ENCODE assay signal across 1 cellular context in the genomic region with DNA sequence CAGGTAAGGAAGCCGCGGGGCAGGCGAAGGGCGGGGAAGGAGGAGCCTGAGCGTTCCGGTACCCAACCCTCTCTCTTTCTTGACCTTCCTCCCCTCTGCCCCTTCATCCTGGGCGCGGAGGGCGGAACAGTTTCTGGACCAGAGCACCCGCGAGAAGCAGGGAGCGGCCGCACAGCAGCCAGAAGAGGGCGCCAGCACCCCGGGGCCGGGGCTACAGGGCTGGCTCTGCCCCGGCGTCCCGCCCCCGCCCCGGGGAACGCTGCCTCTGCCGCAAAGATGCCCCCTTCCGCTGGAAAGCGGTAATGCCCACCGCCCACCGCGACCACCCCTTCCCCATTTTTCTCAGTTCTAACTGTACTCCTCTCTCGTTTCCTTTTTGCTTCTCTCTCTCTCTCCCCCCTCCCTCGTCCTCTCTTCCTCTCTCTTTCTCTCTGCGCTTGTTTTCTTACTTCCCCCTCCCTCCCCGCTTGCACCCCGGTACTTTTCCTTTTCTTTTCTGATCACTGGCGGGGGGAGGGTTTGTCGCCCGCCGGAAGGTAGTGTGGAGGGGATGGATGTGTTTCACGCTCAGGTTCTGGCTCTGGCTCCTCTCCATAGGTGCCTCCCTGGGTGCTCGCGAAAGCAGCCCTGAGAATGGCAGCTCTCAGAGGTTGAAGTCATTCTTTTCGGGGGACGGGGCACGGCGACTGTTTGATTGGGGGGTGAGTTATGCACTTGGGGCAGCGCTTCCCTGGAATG.
TF ChIP-seq lines count a peak whose summit lies in the region.

No MANE protein-coding gene starts in this region.

TF ChIP-seq in HepG2, 621 proteins besides CTCF, POLR2A, EP300 and RAD21 (continued from another document and continues in another):
- TF ChIP-seq, protein P1, sequence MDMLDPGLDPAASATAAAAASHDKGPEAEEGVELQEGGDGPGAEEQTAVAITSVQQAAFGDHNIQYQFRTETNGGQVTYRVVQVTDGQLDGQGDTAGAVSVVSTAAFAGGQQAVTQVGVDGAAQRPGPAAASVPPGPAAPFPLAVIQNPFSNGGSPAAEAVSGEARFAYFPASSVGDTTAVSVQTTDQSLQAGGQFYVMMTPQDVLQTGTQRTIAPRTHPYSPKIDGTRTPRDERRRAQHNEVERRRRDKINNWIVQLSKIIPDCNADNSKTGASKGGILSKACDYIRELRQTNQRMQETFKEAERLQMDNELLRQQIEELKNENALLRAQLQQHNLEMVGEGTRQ (IDR thresholded peaks at IDR 0.05; ENCODE audit: low read depth, low read length) = no peak
- TF ChIP-seq, protein P1 (CRISPR knock-in tag; IDR thresholded peaks at IDR 0.05; ENCODE audit: borderline replicate concordance) = no peak
- TF ChIP-seq SIX4 (CRISPR knock-in tag; IDR thresholded peaks at IDR 0.05) = no peak
- TF ChIP-seq ZNF83 (CRISPR knock-in tag; IDR thresholded peaks at IDR 0.05; ENCODE audit: borderline replicate concordance) = no peak
- TF ChIP-seq EEA1 (CRISPR knock-in tag; IDR thresholded peaks at IDR 0.05; ENCODE audit: borderline replicate concordance) = no peak
- no peak for TF ChIP-seq DPF2 (CRISPR knock-in tag; IDR thresholded peaks at IDR 0.05; ENCODE audit: borderline replicate concordance, low read depth)
- TF ChIP-seq, protein P2, sequence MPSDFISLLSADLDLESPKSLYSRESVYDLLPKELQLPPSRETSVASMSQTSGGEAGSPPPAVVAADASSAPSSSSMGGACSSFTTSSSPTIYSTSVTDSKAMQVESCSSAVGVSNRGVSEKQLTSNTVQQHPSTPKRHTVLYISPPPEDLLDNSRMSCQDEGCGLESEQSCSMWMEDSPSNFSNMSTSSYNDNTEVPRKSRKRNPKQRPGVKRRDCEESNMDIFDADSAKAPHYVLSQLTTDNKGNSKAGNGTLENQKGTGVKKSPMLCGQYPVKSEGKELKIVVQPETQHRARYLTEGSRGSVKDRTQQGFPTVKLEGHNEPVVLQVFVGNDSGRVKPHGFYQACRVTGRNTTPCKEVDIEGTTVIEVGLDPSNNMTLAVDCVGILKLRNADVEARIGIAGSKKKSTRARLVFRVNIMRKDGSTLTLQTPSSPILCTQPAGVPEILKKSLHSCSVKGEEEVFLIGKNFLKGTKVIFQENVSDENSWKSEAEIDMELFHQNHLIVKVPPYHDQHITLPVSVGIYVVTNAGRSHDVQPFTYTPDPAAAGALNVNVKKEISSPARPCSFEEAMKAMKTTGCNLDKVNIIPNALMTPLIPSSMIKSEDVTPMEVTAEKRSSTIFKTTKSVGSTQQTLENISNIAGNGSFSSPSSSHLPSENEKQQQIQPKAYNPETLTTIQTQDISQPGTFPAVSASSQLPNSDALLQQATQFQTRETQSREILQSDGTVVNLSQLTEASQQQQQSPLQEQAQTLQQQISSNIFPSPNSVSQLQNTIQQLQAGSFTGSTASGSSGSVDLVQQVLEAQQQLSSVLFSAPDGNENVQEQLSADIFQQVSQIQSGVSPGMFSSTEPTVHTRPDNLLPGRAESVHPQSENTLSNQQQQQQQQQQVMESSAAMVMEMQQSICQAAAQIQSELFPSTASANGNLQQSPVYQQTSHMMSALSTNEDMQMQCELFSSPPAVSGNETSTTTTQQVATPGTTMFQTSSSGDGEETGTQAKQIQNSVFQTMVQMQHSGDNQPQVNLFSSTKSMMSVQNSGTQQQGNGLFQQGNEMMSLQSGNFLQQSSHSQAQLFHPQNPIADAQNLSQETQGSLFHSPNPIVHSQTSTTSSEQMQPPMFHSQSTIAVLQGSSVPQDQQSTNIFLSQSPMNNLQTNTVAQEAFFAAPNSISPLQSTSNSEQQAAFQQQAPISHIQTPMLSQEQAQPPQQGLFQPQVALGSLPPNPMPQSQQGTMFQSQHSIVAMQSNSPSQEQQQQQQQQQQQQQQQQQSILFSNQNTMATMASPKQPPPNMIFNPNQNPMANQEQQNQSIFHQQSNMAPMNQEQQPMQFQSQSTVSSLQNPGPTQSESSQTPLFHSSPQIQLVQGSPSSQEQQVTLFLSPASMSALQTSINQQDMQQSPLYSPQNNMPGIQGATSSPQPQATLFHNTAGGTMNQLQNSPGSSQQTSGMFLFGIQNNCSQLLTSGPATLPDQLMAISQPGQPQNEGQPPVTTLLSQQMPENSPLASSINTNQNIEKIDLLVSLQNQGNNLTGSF (CRISPR knock-in tag; IDR thresholded peaks at IDR 0.05) = no peak
- TF ChIP-seq ZNF644 (CRISPR knock-in tag; IDR thresholded peaks at IDR 0.05; ENCODE audit: low read depth) = no peak
- TF ChIP-seq THAP11 (CRISPR knock-in tag; IDR thresholded peaks at IDR 0.05) = 0 out of 2 replicates have a peak, but pooled peaks have one; percentile 25
- TF ChIP-seq GPN1 (CRISPR knock-in tag; IDR thresholded peaks at IDR 0.05; ENCODE audit: borderline replicate concordance) = no peak
- TF ChIP-seq MAF1 (CRISPR knock-in tag; IDR thresholded peaks at IDR 0.05; ENCODE audit: borderline replicate concordance) = no peak
- no peak for TF ChIP-seq ZNF713 (CRISPR knock-in tag; IDR thresholded peaks at IDR 0.05)
- TF ChIP-seq KAT7 (CRISPR knock-in tag; IDR thresholded peaks at IDR 0.05; ENCODE audit: borderline replicate concordance) = no peak
- TF ChIP-seq POGZ (CRISPR knock-in tag; IDR thresholded peaks at IDR 0.05) = peak; percentile 34; the same call in 1 of the 2 replicates
- TF ChIP-seq, protein P3, sequence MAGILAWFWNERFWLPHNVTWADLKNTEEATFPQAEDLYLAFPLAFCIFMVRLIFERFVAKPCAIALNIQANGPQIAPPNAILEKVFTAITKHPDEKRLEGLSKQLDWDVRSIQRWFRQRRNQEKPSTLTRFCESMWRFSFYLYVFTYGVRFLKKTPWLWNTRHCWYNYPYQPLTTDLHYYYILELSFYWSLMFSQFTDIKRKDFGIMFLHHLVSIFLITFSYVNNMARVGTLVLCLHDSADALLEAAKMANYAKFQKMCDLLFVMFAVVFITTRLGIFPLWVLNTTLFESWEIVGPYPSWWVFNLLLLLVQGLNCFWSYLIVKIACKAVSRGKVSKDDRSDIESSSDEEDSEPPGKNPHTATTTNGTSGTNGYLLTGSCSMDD (CRISPR knock-in tag; IDR thresholded peaks at IDR 0.05) = no peak
- TF ChIP-seq, protein P4, sequence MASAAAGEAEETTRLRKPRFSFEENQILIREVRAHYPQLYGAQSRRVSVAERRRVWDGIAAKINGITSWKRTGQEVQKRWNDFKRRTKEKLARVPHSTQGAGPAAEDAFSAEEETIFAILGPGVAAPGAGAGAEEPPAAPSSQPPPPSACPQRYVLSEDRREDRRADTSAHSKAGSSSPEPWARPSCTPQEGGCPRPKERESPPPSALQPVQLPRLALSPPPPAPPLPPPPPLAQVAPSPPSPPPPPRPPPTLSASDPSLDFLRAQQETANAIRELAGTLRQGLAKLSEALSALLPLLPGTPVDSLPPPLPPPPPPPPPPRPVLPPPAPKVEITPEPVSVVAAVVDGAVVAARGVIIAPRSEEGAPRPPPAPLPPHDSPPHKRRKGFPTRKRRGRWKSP (CRISPR knock-in tag; IDR thresholded peaks at IDR 0.05) = 0 out of 2 replicates have a peak, but pooled peaks have one; percentile 31
- no peak for TF ChIP-seq HNF4G (IDR thresholded peaks at IDR 0.05; ENCODE audit: borderline replicate concordance, low read depth, low read length)
- TF ChIP-seq HNF4G (CRISPR knock-in tag; IDR thresholded peaks at IDR 0.05; ENCODE audit: borderline replicate concordance, low read depth) = no peak
- TF ChIP-seq, protein P5, sequence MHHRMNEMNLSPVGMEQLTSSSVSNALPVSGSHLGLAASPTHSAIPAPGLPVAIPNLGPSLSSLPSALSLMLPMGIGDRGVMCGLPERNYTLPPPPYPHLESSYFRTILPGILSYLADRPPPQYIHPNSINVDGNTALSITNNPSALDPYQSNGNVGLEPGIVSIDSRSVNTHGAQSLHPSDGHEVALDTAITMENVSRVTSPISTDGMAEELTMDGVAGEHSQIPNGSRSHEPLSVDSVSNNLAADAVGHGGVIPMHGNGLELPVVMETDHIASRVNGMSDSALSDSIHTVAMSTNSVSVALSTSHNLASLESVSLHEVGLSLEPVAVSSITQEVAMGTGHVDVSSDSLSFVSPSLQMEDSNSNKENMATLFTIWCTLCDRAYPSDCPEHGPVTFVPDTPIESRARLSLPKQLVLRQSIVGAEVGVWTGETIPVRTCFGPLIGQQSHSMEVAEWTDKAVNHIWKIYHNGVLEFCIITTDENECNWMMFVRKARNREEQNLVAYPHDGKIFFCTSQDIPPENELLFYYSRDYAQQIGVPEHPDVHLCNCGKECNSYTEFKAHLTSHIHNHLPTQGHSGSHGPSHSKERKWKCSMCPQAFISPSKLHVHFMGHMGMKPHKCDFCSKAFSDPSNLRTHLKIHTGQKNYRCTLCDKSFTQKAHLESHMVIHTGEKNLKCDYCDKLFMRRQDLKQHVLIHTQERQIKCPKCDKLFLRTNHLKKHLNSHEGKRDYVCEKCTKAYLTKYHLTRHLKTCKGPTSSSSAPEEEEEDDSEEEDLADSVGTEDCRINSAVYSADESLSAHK (CRISPR knock-in tag; IDR thresholded peaks at IDR 0.05; ENCODE audit: borderline replicate concordance) = no peak
- 0 out of 2 replicates have a peak, but pooled peaks have one; percentile 26 for TF ChIP-seq ZNF121 (CRISPR knock-in tag; IDR thresholded peaks at IDR 0.05)
- TF ChIP-seq, protein P6, sequence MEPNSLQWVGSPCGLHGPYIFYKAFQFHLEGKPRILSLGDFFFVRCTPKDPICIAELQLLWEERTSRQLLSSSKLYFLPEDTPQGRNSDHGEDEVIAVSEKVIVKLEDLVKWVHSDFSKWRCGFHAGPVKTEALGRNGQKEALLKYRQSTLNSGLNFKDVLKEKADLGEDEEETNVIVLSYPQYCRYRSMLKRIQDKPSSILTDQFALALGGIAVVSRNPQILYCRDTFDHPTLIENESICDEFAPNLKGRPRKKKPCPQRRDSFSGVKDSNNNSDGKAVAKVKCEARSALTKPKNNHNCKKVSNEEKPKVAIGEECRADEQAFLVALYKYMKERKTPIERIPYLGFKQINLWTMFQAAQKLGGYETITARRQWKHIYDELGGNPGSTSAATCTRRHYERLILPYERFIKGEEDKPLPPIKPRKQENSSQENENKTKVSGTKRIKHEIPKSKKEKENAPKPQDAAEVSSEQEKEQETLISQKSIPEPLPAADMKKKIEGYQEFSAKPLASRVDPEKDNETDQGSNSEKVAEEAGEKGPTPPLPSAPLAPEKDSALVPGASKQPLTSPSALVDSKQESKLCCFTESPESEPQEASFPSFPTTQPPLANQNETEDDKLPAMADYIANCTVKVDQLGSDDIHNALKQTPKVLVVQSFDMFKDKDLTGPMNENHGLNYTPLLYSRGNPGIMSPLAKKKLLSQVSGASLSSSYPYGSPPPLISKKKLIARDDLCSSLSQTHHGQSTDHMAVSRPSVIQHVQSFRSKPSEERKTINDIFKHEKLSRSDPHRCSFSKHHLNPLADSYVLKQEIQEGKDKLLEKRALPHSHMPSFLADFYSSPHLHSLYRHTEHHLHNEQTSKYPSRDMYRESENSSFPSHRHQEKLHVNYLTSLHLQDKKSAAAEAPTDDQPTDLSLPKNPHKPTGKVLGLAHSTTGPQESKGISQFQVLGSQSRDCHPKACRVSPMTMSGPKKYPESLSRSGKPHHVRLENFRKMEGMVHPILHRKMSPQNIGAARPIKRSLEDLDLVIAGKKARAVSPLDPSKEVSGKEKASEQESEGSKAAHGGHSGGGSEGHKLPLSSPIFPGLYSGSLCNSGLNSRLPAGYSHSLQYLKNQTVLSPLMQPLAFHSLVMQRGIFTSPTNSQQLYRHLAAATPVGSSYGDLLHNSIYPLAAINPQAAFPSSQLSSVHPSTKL (CRISPR knock-in tag; IDR thresholded peaks at IDR 0.05) = 0 out of 2 replicates have a peak, but pooled peaks have one; percentile 38
- TF ChIP-seq IRX3 (CRISPR knock-in tag; IDR thresholded peaks at IDR 0.05; ENCODE audit: borderline replicate concordance, low read depth) = no peak
- TF ChIP-seq ZNF205 (CRISPR knock-in tag; IDR thresholded peaks at IDR 0.05) = no peak
- TF ChIP-seq SATB2 (CRISPR knock-in tag; IDR thresholded peaks at IDR 0.05) = no peak
- peak; percentile 46 for TF ChIP-seq HNRNPK (IDR thresholded peaks at IDR 0.05; ENCODE audit: low read depth, low read length, poor library complexity, severe bottlenecking)
- no peak for TF ChIP-seq RELA (CRISPR knock-in tag; IDR thresholded peaks at IDR 0.05)
- no peak for TF ChIP-seq ZNF367 (CRISPR knock-in tag; IDR thresholded peaks at IDR 0.05; ENCODE audit: borderline replicate concordance)
- peak; percentile 91 for TF ChIP-seq XRCC5 (optimal IDR thresholded peaks at IDR 0.05; ENCODE audit: low read length)
- TF ChIP-seq, protein P7, sequence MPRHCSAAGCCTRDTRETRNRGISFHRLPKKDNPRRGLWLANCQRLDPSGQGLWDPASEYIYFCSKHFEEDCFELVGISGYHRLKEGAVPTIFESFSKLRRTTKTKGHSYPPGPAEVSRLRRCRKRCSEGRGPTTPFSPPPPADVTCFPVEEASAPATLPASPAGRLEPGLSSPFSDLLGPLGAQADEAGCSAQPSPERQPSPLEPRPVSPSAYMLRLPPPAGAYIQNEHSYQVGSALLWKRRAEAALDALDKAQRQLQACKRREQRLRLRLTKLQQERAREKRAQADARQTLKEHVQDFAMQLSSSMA (CRISPR knock-in tag; IDR thresholded peaks at IDR 0.05) = no peak
- no peak for TF ChIP-seq ZNF543 (CRISPR knock-in tag; IDR thresholded peaks at IDR 0.05)
- 0 out of 2 replicates have a peak, but pooled peaks have one; percentile 17 for TF ChIP-seq SAP130 (CRISPR knock-in tag; IDR thresholded peaks at IDR 0.05; ENCODE audit: low read depth)
- peak; percentile 60 for TF ChIP-seq STAG1 (CRISPR knock-in tag; IDR thresholded peaks at IDR 0.05)
- no peak for TF ChIP-seq TCF7L2 (IDR thresholded peaks at IDR 0.05; ENCODE audit: low read depth, low read length)
- no peak for TF ChIP-seq ZNF10 (CRISPR knock-in tag; IDR thresholded peaks at IDR 0.05; ENCODE audit: borderline replicate concordance, low read depth)
- peak; percentile 81 for TF ChIP-seq RBM39 (IDR thresholded peaks at IDR 0.05; ENCODE audit: low read depth, low read length, poor library complexity, severe bottlenecking)
- no peak for TF ChIP-seq ZNF782 (CRISPR knock-in tag; IDR thresholded peaks at IDR 0.05; ENCODE audit: borderline replicate concordance)
- no peak for TF ChIP-seq HOXA7 (CRISPR knock-in tag; IDR thresholded peaks at IDR 0.05)
- TF ChIP-seq LCORL (IDR thresholded peaks at IDR 0.05) = no peak
- peak; percentile 39; the same call in 1 of the 2 replicates for TF ChIP-seq LCORL (CRISPR knock-in tag; IDR thresholded peaks at IDR 0.05)
- TF ChIP-seq ZBTB7B (CRISPR knock-in tag; IDR thresholded peaks at IDR 0.05) = peak; percentile 58
- no peak for TF ChIP-seq ZNF337 (CRISPR knock-in tag; IDR thresholded peaks at IDR 0.05; ENCODE audit: borderline replicate concordance, low read depth)
- no peak for TF ChIP-seq CREM (IDR thresholded peaks at IDR 0.05)
- TF ChIP-seq CREM (CRISPR knock-in tag; IDR thresholded peaks at IDR 0.05) = no peak
- TF ChIP-seq FOXM1 (CRISPR knock-in tag; IDR thresholded peaks at IDR 0.05) = no peak
